Comparison of ENCODE assay signal across 10 cellular contexts in the genomic region with DNA sequence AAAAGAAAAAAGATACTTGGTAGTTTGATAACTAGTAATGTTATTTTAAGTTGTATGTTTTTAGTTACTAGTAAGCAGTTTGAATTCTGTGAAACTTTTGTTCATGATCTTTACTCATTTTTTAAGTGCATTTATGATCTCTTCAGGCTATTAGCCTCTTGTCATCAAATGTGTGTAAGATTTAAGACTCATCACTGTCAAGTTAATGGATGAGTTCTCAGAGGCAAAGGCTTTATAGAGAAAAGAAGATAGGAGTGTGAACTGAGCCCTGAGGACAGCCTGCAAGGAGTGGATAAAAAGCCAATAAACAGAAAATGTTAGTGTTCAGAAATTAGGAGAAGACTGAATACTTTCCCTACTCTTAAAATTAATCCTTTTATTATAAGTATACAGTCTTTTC. TPM values are rescaled to one million over a fixed set of nuclear protein-coding genes. Genes with fewer than 3 reads are reported as not detected.
DNase-seq lines count a peak whose midpoint lies in the region; ATAC-seq, FAIRE-seq and TF ChIP-seq lines count a peak whose summit lies in the region.
"Had no signal": no experiment of that assay in that cellular context is flagged by ENCODE, and none has a peak within 500 bp of the region (broad histone marks: within the 10 kb centered on the region; RNA-seq: fewer than 3 reads in every experiment).

No MANE protein-coding gene starts in this region.

- no peaks in the 10 kb centered on the region for H4K20me1 ChIP-seq in endothelial cell of umbilical vein (replicated peaks; ENCODE audit: control insufficient read depth, extremely low read depth, insufficient read depth, low read length)

- peaks cover 35% of the 10 kb centered on the region for H3K36me3 ChIP-seq in SK-N-MC (ENCODE audit: insufficient read depth, low read length)
- H3K36me3 ChIP-seq in endothelial cell of umbilical vein (ENCODE audit: control insufficient read depth in 2 of 2, extremely low read depth in 1 of 2, insufficient read depth in 2 of 2, low read length in 2 of 2), result peaks cover 0 to 7% of the 10 kb centered on the region in 2 experiments
- H3K36me3 ChIP-seq: thyroid gland had no signal

- no peak for TF ChIP-seq POLR2A in endothelial cell of umbilical vein (IDR thresholded peaks at IDR 0.05; ENCODE audit: low read depth, low read length)

- H3K4me1 ChIP-seq in endothelial cell of umbilical vein (ENCODE audit: control insufficient read depth, extremely low read depth, insufficient read depth, low read length), result peaks cover 42% of the 10 kb centered on the region

- no peak overlapping the region for H3K9ac ChIP-seq in SK-N-MC (ENCODE audit: insufficient read length)
- H3K9ac ChIP-seq in endothelial cell of umbilical vein (replicated peaks; ENCODE audit: extremely low read depth, insufficient read depth, low read length), result no peak overlapping the region

- H3K27ac ChIP-seq in SK-N-MC (peak overlapping the region; percentile 51; the same call in 1 of the 2 replicates), endothelial cell of umbilical vein (ENCODE audit: insufficient read depth, low read depth, low read length) (peak overlapping the region; percentile 82)

- H3K4me1 Mint-ChIP-seq in activated CD4-positive, alpha-beta T cell treated with anti-CD3 and anti-CD28 coated beads, Interleukin-2, amount 10 ng/mL, durations not matched to agents 7 days and 5 days, result peaks cover 76% of the 10 kb centered on the region
- peaks cover 29 to 77% of the 10 kb centered on the region in 2 donors for H3K4me1 Mint-ChIP-seq in stimulated activated naive B cell treated with anti-CD40 and anti-IgM and Interleukin-4, amounts not matched to agents 10 μg/mL and 1 μg/mL and 100 μg/mL, for 72 hours

- no peaks in the 10 kb centered on the region for H3K9me3 ChIP-seq in SK-N-MC (ENCODE audit: low read depth, low read length)
- no peaks in the 10 kb centered on the region for H3K9me3 ChIP-seq in endothelial cell of umbilical vein (replicated peaks; ENCODE audit: control insufficient read depth, insufficient read depth, low read length)
- H3K9me3 ChIP-seq: thyroid gland had no signal

- no peak overlapping the region for H3K4me3 Mint-ChIP-seq in activated CD4-positive, alpha-beta T cell treated with anti-CD3 and anti-CD28 coated beads, Interleukin-2, amount 10 ng/mL, durations not matched to agents 7 days and 5 days
- peak overlapping the region; percentile 23 to 46 for H3K4me3 Mint-ChIP-seq in stimulated activated naive B cell treated with anti-CD40 and anti-IgM and Interleukin-4, amounts not matched to agents 10 μg/mL and 1 μg/mL and 100 μg/mL, for 72 hours

- no peaks in the 10 kb centered on the region for H3K9me1 ChIP-seq in endothelial cell of umbilical vein (replicated peaks; ENCODE audit: control insufficient read depth, extremely low read depth, insufficient read depth, low read length)

- dilution Hi-C loops in endothelial cell of umbilical vein (cut with MboI; ENCODE audit: extremely low pct_ligation_motif_present, low sequenced_read_pairs), result no loop called here

- CTCF ChIA-PET in activated CD4-positive, alpha-beta T cell treated with anti-CD3 and anti-CD28 coated beads, Interleukin-2, amount 10 ng/mL, durations not matched to agents 7 days and 5 days (lab: Charles Lee), result interaction anchor here (1.7 to 2.0 kb wide), 2 partner anchors 11 to 33 kb away, joined by 5 to 8 read pairs; no protein-coding TSS in a partner anchor
- CTCF ChIA-PET in endothelial cell of umbilical vein (lab: Charles Lee), result interaction anchor here (3.1 to 3.4 kb wide), 2 partner anchors 12 to 42 kb away, joined by 12 to 22 read pairs; no protein-coding TSS in a partner anchor

- no peak for FAIRE-seq in endothelial cell of umbilical vein (lab: Jason Lieb, UNC)

- peaks cover 80% of the 10 kb centered on the region for H3K79me2 ChIP-seq in endothelial cell of umbilical vein (ENCODE audit: control insufficient read depth, insufficient read depth, low read length)

- ATAC-seq in stimulated activated naive B cell treated with anti-CD40 and anti-IgM and Interleukin-4, amounts not matched to agents 10 μg/mL and 1 μg/mL and 100 μg/mL, for 72 hours (replicated peaks), result no peak
- ATAC-seq in GM21526 (IDR thresholded peaks at IDR 0.05; ENCODE audit: low FRiP score, unreplicated experiment), result no peak

- H3K27me3 Mint-ChIP-seq in activated CD4-positive, alpha-beta T cell treated with anti-CD3 and anti-CD28 coated beads, Interleukin-2, amount 10 ng/mL, durations not matched to agents 7 days and 5 days, result no peaks in the 10 kb centered on the region
- H3K27me3 Mint-ChIP-seq in stimulated activated naive B cell treated with anti-CD40 and anti-IgM and Interleukin-4, amounts not matched to agents 10 μg/mL and 1 μg/mL and 100 μg/mL, for 72 hours, result no peaks in the 10 kb centered on the region

- BruUV-seq in endothelial cell of umbilical vein (replicated peaks; lab: Mats Ljungman, UMichigan), result no TSS peak

- peak overlapping the region; percentile 53 for H3K4me2 ChIP-seq in endothelial cell of umbilical vein (ENCODE audit: insufficient read depth, low read length)

- no peak for DNase-seq in activated CD4-positive, alpha-beta T cell treated with anti-CD3 and anti-CD28 coated beads, Interleukin-2, amount 10 ng/mL, durations not matched to agents 7 days and 5 days
- DNase-seq in activated CD4-positive, alpha-beta T cell treated with anti-CD3 and anti-CD28 coated beads, Interleukin-2, amount 50 U/mL, for 1 hour, result no peak
- no peak for DNase-seq in SK-N-MC (ENCODE audit: low read depth, low spot score)
- no peak for DNase-seq in endothelial cell of umbilical vein (ENCODE audit: low read depth, low spot score)
- DNase-seq in stimulated activated naive B cell treated with anti-CD40 and anti-IgM and Interleukin-4, amounts not matched to agents 10 μg/mL and 1 μg/mL and 100 μg/mL, for 72 hours, result no peak
- DNase-seq in occipital lobe (lab: John Stamatoyannopoulos, UW), result no peak
- DNase-seq in AG08395 (ENCODE audit: low spot score), result no peak
- DNase-seq: NCI-H1694 treated with DMSO at 0.1 percent for 48 hours, thyroid gland had no signal

- no peaks in the 10 kb centered on the region for H3K27me3 ChIP-seq in endothelial cell of umbilical vein (ENCODE audit: control insufficient read depth in 2 of 2, insufficient read depth in 2 of 2, low read length in 2 of 2)
- H3K27me3 ChIP-seq: thyroid gland had no signal

- no peak for TF ChIP-seq CTCF in endothelial cell of umbilical vein (IDR thresholded peaks at IDR 0.05; ENCODE audit: extremely low read depth in 1 of 2, insufficient read depth in 1 of 2, low read depth in 1 of 2, low read length in 2 of 2)

- H3K27ac Mint-ChIP-seq in activated CD4-positive, alpha-beta T cell treated with anti-CD3 and anti-CD28 coated beads, Interleukin-2, amount 10 ng/mL, durations not matched to agents 7 days and 5 days, result peak overlapping the region; percentile 94
- peak overlapping the region; percentile 92 for H3K27ac Mint-ChIP-seq in stimulated activated naive B cell treated with anti-CD40 and anti-IgM and Interleukin-4, amounts not matched to agents 10 μg/mL and 1 μg/mL and 100 μg/mL, for 72 hours

- POLR2A ChIA-PET in activated CD4-positive, alpha-beta T cell treated with anti-CD3 and anti-CD28 coated beads, Interleukin-2, amount 10 ng/mL, durations not matched to agents 7 days and 5 days (lab: Charles Lee), result interaction anchor here (1.4 kb wide), 1 partner anchor 33 kb away, joined by 6 read pairs; no protein-coding TSS in a partner anchor
- POLR2A ChIA-PET in endothelial cell of umbilical vein (lab: Charles Lee), result no interaction called here

- no peak overlapping the region for H2AFZ ChIP-seq in endothelial cell of umbilical vein (ENCODE audit: low read depth, low read length)

- peak overlapping the region; percentile 12; the same call in 1 of the 2 replicates for H3K4me3 ChIP-seq in SK-N-MC
- no peak overlapping the region for H3K4me3 ChIP-seq in endothelial cell of umbilical vein (replicated peaks in 1 of 3; ENCODE audit: insufficient read depth in 1 of 3, low read depth in 1 of 3, low read length in 3 of 3)
- H3K4me3 ChIP-seq: thyroid gland had no signal

- no peaks in the 10 kb centered on the region for H3K9me3 Mint-ChIP-seq in activated CD4-positive, alpha-beta T cell treated with anti-CD3 and anti-CD28 coated beads, Interleukin-2, amount 10 ng/mL, durations not matched to agents 7 days and 5 days
- peaks cover 0 to 1% of the 10 kb centered on the region in 2 donors for H3K9me3 Mint-ChIP-seq in stimulated activated naive B cell treated with anti-CD40 and anti-IgM and Interleukin-4, amounts not matched to agents 10 μg/mL and 1 μg/mL and 100 μg/mL, for 72 hours

- intact Hi-C loops in endothelial cell of umbilical vein (cut with micrococcal nuclease), result no loop called here

- H3K36me3 Mint-ChIP-seq in activated CD4-positive, alpha-beta T cell treated with anti-CD3 and anti-CD28 coated beads, Interleukin-2, amount 10 ng/mL, durations not matched to agents 7 days and 5 days (ENCODE audit: low read depth), result peaks cover 47% of the 10 kb centered on the region
- peaks cover 23 to 35% of the 10 kb centered on the region in 2 donors for H3K36me3 Mint-ChIP-seq in stimulated activated naive B cell treated with anti-CD40 and anti-IgM and Interleukin-4, amounts not matched to agents 10 μg/mL and 1 μg/mL and 100 μg/mL, for 72 hours

RNA-seq across cellular contexts. Expression of a gene that starts 13.5 kb away (rescaled TPM):
- total RNA-seq in activated CD4-positive, alpha-beta T cell treated with anti-CD3 and anti-CD28 coated beads, Interleukin-2, amount 10 ng/mL, durations not matched to agents 7 days and 5 days, result 100 to 1,000 TPM; 177 to 185 TPM
- total RNA-seq in endothelial cell of umbilical vein (147 and 152 TPM in 2 replicates), occipital lobe (95.1 TPM)
- 49.9 and 65.7 TPM in 2 replicates for polyA plus RNA-seq in endothelial cell of umbilical vein
- polyA plus RNA-seq in endothelial cell of umbilical vein (2011; cell fraction: cytosol; rRNA removed), result 113 and 124 TPM in 2 replicates
- 62.7 and 69.5 TPM in 2 replicates for polyA plus RNA-seq in endothelial cell of umbilical vein (2011; cell fraction: nucleus; rRNA removed)
- polyA plus RNA-seq in endothelial cell of umbilical vein (2012), result 131 and 161 TPM in 2 replicates
- polyA minus RNA-seq in endothelial cell of umbilical vein, result 34.1 and 35.6 TPM in 2 replicates
- polyA minus RNA-seq in endothelial cell of umbilical vein (2011; cell fraction: cytosol; rRNA and poly(A)+ RNA removed), result 33.0 TPM
- 70.7 and 82.1 TPM in 2 replicates for polyA minus RNA-seq in endothelial cell of umbilical vein (2011; cell fraction: nucleus; rRNA and poly(A)+ RNA removed)

RNA-seq across cellular contexts. Expression of a gene that starts 20.6 kb away (rescaled TPM):
- 100 to 1,000 TPM in 1 of 2 experiments, 10 to 100 TPM in 1; 79.4 to 107 TPM for total RNA-seq in activated CD4-positive, alpha-beta T cell treated with anti-CD3 and anti-CD28 coated beads, Interleukin-2, amount 10 ng/mL, durations not matched to agents 7 days and 5 days
- total RNA-seq in endothelial cell of umbilical vein (25.1 and 25.4 TPM in 2 replicates), occipital lobe (186 TPM)
- polyA plus RNA-seq in endothelial cell of umbilical vein, result 1.5 and 1.7 TPM in 2 replicates
- polyA plus RNA-seq in endothelial cell of umbilical vein (2011; cell fraction: cytosol; rRNA removed), result 1.7 and 2.5 TPM in 2 replicates
- polyA plus RNA-seq in endothelial cell of umbilical vein (2011; cell fraction: nucleus; rRNA removed), result 12.5 and 12.9 TPM in 2 replicates
- 12.9 and 13.2 TPM in 2 replicates for polyA plus RNA-seq in endothelial cell of umbilical vein (2012)
- polyA minus RNA-seq in endothelial cell of umbilical vein, result 20.8 and 33.1 TPM in 2 replicates
- 31.9 TPM for polyA minus RNA-seq in endothelial cell of umbilical vein (2011; cell fraction: cytosol; rRNA and poly(A)+ RNA removed)
- polyA minus RNA-seq in endothelial cell of umbilical vein (2011; cell fraction: nucleus; rRNA and poly(A)+ RNA removed), result 33.0 and 37.7 TPM in 2 replicates
